1 cellular context compared by ENCODE assay signal in the genomic region with DNA sequence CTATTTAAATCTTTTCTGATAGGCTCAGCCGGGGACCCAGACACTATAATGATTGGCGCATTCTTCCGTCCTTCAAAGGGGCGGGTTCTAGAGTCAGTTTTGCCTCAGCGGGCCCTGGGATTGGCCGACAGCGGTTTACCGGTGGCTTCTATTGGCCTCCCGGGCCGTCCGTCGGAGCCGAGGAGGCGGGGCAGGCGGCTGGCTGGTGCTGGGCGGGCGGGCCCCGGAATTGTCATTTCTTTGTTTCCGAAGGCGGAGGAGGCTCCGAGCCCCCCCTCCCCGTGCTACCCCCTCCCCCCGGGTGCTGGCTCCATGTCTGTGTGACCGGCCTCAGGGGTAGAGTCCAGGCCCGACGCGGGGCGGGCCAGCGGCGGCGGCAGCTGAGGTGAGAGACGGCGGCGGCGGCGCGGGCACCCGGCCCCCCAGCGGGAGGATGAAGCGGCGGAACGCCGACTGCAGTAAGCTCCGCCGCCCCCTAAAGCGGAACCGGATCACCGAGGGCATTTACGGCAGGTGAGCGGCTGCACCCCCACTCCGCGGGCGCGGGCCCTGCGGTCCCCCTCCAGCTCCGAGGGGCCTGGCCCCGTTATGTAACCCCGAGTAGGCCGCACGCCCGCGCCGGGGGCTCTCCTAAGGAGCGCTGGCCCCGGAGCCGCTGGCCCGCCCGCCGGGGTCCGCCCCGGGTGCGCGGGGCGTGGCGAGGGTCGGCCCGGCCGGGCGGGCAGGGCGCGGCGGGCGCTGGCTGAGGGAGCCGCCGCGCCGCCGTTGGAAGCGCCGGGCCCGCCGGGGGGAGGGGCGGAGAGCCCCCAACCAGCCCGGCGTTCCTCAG.
TF ChIP-seq lines count a peak whose summit lies in the region.

A gene with protein sequence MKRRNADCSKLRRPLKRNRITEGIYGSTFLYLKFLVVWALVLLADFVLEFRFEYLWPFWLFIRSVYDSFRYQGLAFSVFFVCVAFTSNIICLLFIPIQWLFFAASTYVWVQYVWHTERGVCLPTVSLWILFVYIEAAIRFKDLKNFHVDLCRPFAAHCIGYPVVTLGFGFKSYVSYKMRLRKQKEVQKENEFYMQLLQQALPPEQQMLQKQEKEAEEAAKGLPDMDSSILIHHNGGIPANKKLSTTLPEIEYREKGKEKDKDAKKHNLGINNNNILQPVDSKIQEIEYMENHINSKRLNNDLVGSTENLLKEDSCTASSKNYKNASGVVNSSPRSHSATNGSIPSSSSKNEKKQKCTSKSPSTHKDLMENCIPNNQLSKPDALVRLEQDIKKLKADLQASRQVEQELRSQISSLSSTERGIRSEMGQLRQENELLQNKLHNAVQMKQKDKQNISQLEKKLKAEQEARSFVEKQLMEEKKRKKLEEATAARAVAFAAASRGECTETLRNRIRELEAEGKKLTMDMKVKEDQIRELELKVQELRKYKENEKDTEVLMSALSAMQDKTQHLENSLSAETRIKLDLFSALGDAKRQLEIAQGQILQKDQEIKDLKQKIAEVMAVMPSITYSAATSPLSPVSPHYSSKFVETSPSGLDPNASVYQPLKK (plus strand): TSS at position 232 of the 829 bp plus-strand sequence. CDS start 202 bp downstream, at position 434.

TF ChIP-seq in GM12878, 131 proteins besides CTCF, POLR2A, EP300 and RAD21 (continued from another document):
- TF ChIP-seq, protein P1, sequence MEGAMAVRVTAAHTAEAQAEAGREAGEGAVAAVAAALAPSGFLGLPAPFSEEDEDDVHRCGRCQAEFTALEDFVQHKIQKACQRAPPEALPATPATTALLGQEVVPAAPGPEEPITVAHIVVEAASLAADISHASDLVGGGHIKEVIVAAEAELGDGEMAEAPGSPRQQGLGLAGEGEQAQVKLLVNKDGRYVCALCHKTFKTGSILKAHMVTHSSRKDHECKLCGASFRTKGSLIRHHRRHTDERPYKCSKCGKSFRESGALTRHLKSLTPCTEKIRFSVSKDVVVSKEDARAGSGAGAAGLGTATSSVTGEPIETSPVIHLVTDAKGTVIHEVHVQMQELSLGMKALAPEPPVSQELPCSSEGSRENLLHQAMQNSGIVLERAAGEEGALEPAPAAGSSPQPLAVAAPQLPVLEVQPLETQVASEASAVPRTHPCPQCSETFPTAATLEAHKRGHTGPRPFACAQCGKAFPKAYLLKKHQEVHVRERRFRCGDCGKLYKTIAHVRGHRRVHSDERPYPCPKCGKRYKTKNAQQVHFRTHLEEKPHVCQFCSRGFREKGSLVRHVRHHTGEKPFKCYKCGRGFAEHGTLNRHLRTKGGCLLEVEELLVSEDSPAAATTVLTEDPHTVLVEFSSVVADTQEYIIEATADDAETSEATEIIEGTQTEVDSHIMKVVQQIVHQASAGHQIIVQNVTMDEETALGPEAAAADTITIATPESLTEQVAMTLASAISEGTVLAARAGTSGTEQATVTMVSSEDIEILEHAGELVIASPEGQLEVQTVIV (IDR thresholded peaks at IDR 0.05; ENCODE audit: borderline replicate concordance, partially characterized antibody): peak; percentile 78
- TF ChIP-seq ASH2L (IDR thresholded peaks at IDR 0.05; ENCODE audit: borderline replicate concordance, low read depth) (no peak), SUPT20H (IDR thresholded peaks at IDR 0.05; ENCODE audit: borderline replicate concordance, control insufficient read depth, low read depth, low read length) (no peak), CEBPB (IDR thresholded peaks at IDR 0.05; ENCODE audit: borderline replicate concordance in 1 of 2, low read depth in 2 of 2, low read length in 2 of 2) (no peak), CBX5 (IDR thresholded peaks at IDR 0.05; ENCODE audit: low read depth) (no peak), PAX5 (IDR thresholded peaks at IDR 0.05; ENCODE audit: borderline replicate concordance, low read depth, low read length) (no peak), FOS (IDR thresholded peaks at IDR 0.05; ENCODE audit: borderline replicate concordance, extremely low read depth, insufficient read length) (peak; percentile 93), NFXL1 (IDR thresholded peaks at IDR 0.05; ENCODE audit: borderline replicate concordance) (no peak), YY1 (IDR thresholded peaks at IDR 0.05; ENCODE audit: low read depth, low read length) (peak; percentile 16; the same call in 1 of the 2 replicates), IKZF2 (IDR thresholded peaks at IDR 0.05) (no peak), ZBED1 (IDR thresholded peaks at IDR 0.05; ENCODE audit: borderline replicate concordance) (no peak), HCFC1 (IDR thresholded peaks at IDR 0.05; ENCODE audit: low read length) (no peak), PML (IDR thresholded peaks at IDR 0.05; ENCODE audit: low read length) (no peak), EGR1 (IDR thresholded peaks at IDR 0.05; ENCODE audit: borderline replicate concordance in 1 of 2, low read depth in 2 of 2, low read length in 2 of 2) (no peak), CREB1 (IDR thresholded peaks at IDR 0.05; ENCODE audit: low read depth) (no peak), SP1 (IDR thresholded peaks at IDR 0.05; ENCODE audit: low read depth, low read length) (peak; percentile 98), NR2C1 (IDR thresholded peaks at IDR 0.05) (0 out of 2 replicates have a peak, but pooled peaks have one; percentile 10), SMARCA5 (IDR thresholded peaks at IDR 0.05) (peak; percentile 77; the same call in 1 of the 2 replicates)
- TF ChIP-seq, protein P2, sequence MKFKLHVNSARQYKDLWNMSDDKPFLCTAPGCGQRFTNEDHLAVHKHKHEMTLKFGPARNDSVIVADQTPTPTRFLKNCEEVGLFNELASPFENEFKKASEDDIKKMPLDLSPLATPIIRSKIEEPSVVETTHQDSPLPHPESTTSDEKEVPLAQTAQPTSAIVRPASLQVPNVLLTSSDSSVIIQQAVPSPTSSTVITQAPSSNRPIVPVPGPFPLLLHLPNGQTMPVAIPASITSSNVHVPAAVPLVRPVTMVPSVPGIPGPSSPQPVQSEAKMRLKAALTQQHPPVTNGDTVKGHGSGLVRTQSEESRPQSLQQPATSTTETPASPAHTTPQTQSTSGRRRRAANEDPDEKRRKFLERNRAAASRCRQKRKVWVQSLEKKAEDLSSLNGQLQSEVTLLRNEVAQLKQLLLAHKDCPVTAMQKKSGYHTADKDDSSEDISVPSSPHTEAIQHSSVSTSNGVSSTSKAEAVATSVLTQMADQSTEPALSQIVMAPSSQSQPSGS (IDR thresholded peaks at IDR 0.05; ENCODE audit: low read length): no peak
- TF ChIP-seq, protein P3, sequence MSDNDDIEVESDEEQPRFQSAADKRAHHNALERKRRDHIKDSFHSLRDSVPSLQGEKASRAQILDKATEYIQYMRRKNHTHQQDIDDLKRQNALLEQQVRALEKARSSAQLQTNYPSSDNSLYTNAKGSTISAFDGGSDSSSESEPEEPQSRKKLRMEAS (IDR thresholded peaks at IDR 0.05; ENCODE audit: low read depth, low read length): no peak
- TF ChIP-seq, protein P4, sequence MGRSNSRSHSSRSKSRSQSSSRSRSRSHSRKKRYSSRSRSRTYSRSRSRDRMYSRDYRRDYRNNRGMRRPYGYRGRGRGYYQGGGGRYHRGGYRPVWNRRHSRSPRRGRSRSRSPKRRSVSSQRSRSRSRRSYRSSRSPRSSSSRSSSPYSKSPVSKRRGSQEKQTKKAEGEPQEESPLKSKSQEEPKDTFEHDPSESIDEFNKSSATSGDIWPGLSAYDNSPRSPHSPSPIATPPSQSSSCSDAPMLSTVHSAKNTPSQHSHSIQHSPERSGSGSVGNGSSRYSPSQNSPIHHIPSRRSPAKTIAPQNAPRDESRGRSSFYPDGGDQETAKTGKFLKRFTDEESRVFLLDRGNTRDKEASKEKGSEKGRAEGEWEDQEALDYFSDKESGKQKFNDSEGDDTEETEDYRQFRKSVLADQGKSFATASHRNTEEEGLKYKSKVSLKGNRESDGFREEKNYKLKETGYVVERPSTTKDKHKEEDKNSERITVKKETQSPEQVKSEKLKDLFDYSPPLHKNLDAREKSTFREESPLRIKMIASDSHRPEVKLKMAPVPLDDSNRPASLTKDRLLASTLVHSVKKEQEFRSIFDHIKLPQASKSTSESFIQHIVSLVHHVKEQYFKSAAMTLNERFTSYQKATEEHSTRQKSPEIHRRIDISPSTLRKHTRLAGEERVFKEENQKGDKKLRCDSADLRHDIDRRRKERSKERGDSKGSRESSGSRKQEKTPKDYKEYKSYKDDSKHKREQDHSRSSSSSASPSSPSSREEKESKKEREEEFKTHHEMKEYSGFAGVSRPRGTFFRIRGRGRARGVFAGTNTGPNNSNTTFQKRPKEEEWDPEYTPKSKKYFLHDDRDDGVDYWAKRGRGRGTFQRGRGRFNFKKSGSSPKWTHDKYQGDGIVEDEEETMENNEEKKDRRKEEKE (IDR thresholded peaks at IDR 0.05): no peak
- TF ChIP-seq, protein P5, sequence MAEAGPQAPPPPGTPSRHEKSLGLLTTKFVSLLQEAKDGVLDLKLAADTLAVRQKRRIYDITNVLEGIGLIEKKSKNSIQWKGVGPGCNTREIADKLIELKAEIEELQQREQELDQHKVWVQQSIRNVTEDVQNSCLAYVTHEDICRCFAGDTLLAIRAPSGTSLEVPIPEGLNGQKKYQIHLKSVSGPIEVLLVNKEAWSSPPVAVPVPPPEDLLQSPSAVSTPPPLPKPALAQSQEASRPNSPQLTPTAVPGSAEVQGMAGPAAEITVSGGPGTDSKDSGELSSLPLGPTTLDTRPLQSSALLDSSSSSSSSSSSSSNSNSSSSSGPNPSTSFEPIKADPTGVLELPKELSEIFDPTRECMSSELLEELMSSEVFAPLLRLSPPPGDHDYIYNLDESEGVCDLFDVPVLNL (IDR thresholded peaks at IDR 0.05; ENCODE audit: low read depth, low read length): no peak
- TF ChIP-seq, protein P6, sequence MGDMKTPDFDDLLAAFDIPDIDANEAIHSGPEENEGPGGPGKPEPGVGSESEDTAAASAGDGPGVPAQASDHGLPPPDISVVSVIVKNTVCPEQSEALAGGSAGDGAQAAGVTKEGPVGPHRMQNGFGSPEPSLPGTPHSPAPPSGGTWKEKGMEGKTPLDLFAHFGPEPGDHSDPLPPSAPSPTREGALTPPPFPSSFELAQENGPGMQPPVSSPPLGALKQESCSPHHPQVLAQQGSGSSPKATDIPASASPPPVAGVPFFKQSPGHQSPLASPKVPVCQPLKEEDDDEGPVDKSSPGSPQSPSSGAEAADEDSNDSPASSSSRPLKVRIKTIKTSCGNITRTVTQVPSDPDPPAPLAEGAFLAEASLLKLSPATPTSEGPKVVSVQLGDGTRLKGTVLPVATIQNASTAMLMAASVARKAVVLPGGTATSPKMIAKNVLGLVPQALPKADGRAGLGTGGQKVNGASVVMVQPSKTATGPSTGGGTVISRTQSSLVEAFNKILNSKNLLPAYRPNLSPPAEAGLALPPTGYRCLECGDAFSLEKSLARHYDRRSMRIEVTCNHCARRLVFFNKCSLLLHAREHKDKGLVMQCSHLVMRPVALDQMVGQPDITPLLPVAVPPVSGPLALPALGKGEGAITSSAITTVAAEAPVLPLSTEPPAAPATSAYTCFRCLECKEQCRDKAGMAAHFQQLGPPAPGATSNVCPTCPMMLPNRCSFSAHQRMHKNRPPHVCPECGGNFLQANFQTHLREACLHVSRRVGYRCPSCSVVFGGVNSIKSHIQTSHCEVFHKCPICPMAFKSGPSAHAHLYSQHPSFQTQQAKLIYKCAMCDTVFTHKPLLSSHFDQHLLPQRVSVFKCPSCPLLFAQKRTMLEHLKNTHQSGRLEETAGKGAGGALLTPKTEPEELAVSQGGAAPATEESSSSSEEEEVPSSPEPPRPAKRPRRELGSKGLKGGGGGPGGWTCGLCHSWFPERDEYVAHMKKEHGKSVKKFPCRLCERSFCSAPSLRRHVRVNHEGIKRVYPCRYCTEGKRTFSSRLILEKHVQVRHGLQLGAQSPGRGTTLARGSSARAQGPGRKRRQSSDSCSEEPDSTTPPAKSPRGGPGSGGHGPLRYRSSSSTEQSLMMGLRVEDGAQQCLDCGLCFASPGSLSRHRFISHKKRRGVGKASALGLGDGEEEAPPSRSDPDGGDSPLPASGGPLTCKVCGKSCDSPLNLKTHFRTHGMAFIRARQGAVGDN (IDR thresholded peaks at IDR 0.05): no peak
- TF ChIP-seq, protein P7, sequence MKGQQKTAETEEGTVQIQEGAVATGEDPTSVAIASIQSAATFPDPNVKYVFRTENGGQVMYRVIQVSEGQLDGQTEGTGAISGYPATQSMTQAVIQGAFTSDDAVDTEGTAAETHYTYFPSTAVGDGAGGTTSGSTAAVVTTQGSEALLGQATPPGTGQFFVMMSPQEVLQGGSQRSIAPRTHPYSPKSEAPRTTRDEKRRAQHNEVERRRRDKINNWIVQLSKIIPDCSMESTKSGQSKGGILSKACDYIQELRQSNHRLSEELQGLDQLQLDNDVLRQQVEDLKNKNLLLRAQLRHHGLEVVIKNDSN (IDR thresholded peaks at IDR 0.05; ENCODE audit: borderline replicate concordance, extremely low read length, insufficient read depth, low read depth, low read length): no peak
- TF ChIP-seq, protein P8, sequence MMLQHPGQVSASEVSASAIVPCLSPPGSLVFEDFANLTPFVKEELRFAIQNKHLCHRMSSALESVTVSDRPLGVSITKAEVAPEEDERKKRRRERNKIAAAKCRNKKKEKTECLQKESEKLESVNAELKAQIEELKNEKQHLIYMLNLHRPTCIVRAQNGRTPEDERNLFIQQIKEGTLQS (IDR thresholded peaks at IDR 0.05; ENCODE audit: borderline replicate concordance, extremely low read depth, low read depth, low read length): no peak
- TF ChIP-seq, protein P9, sequence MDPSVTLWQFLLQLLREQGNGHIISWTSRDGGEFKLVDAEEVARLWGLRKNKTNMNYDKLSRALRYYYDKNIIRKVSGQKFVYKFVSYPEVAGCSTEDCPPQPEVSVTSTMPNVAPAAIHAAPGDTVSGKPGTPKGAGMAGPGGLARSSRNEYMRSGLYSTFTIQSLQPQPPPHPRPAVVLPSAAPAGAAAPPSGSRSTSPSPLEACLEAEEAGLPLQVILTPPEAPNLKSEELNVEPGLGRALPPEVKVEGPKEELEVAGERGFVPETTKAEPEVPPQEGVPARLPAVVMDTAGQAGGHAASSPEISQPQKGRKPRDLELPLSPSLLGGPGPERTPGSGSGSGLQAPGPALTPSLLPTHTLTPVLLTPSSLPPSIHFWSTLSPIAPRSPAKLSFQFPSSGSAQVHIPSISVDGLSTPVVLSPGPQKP (IDR thresholded peaks at IDR 0.05; ENCODE audit: low read depth, low read length): no peak
- TF ChIP-seq, protein P10, sequence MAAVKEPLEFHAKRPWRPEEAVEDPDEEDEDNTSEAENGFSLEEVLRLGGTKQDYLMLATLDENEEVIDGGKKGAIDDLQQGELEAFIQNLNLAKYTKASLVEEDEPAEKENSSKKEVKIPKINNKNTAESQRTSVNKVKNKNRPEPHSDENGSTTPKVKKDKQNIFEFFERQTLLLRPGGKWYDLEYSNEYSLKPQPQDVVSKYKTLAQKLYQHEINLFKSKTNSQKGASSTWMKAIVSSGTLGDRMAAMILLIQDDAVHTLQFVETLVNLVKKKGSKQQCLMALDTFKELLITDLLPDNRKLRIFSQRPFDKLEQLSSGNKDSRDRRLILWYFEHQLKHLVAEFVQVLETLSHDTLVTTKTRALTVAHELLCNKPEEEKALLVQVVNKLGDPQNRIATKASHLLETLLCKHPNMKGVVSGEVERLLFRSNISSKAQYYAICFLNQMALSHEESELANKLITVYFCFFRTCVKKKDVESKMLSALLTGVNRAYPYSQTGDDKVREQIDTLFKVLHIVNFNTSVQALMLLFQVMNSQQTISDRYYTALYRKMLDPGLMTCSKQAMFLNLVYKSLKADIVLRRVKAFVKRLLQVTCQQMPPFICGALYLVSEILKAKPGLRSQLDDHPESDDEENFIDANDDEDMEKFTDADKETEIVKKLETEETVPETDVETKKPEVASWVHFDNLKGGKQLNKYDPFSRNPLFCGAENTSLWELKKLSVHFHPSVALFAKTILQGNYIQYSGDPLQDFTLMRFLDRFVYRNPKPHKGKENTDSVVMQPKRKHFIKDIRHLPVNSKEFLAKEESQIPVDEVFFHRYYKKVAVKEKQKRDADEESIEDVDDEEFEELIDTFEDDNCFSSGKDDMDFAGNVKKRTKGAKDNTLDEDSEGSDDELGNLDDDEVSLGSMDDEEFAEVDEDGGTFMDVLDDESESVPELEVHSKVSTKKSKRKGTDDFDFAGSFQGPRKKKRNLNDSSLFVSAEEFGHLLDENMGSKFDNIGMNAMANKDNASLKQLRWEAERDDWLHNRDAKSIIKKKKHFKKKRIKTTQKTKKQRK (IDR thresholded peaks at IDR 0.05; ENCODE audit: low read depth, low read length): peak; percentile 94
TF ChIP-seq in GM12878: peak in this region for 23.
